In genomic region chr5:60961685-60962084, GRCh38 we compare ENCODE assay signal across 1 cellular context.
TF ChIP-seq lines count a peak whose summit lies in the region.

No MANE protein-coding gene starts in this region.

TF ChIP-seq in HepG2, 621 proteins besides CTCF, POLR2A, EP300 and RAD21:
- TF ChIP-seq RXRB (CRISPR knock-in tag; IDR thresholded peaks at IDR 0.05; ENCODE audit: borderline replicate concordance) (no peak), SUZ12 (IDR thresholded peaks at IDR 0.05; ENCODE audit: low read depth, low read length) (no peak), SIX1 (CRISPR knock-in tag; IDR thresholded peaks at IDR 0.05; ENCODE audit: borderline replicate concordance) (no peak), ZNF383 (CRISPR knock-in tag; IDR thresholded peaks at IDR 0.05; ENCODE audit: borderline replicate concordance) (no peak), CEBPB (IDR thresholded peaks at IDR 0.05; ENCODE audit: borderline replicate concordance, low read depth, low read length) (peak; percentile 51; the same call in 1 of the 2 replicates)
